8 cellular contexts compared by ENCODE assay signal in the genomic region with DNA sequence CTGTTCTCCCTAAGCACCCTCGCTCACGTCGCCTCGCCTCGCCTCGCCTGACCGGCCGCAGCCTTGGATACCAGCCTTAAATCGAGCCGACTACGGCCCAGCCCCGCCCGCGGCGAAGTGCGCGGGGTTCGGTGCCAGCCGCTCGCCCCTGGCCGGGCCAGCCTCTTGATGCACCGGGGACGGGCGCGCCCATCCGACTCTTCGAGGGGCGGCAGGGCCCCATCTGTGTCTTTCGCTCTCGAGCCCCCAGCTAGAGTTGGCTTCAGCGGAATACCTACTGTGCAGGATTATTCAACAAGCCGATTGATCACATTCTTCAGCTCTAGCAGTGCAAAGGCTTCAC. TPM values are rescaled to one million over a fixed set of nuclear protein-coding genes. Genes with fewer than 3 reads are reported as not detected.
DNase-seq lines count a peak whose midpoint lies in the region; ATAC-seq and TF ChIP-seq lines count a peak whose summit lies in the region.
"Not testable (repeated sequence)": the region's sequence is repeated elsewhere in the genome, so short reads cannot be mapped to it uniquely, and the experiment has no call there.

No MANE protein-coding gene starts in this region.

- intact Hi-C loops in colonic mucosa (cut with DNase I) = not testable (repeated sequence)
- intact Hi-C loops in ovary (cut with DNase I) (loop anchor here in 1 of 4 donors (10.0 kb wide), 1 partner anchor 208 kb away; a partner anchor contains a TSS), aorta (cut with DNase I) (loop anchor here in 1 of 2 donors (10.0 kb wide), 1 partner anchor 138 kb away; a partner anchor contains a TSS)

- not testable (repeated sequence) for H3K36me3 ChIP-seq in colonic mucosa; ovary; aorta (ENCODE audit: control insufficient read depth in 1 of 2, insufficient read depth in 2 of 2, low read length in 1 of 2)
- H3K36me3 ChIP-seq in iPS-20b (ENCODE audit: insufficient read depth, low read depth, low read length) = peaks cover 22% of the 10 kb centered on the region

- TF ChIP-seq CTCF in HL-60 (IDR thresholded peaks at IDR 0.05; ENCODE audit: insufficient read depth, low read length); colonic mucosa (IDR thresholded peaks at IDR 0.05); ovary (IDR thresholded peaks at IDR 0.05): not testable (repeated sequence)

- not testable (repeated sequence) for DNase-seq in HL-60 (ENCODE audit: low read depth in 1 of 2, low spot score in 1 of 2); colonic mucosa; ovary; aorta
- peak; percentile 6 to 7 for DNase-seq in activated CD4-positive, alpha-beta T cell treated with anti-CD3 and anti-CD28 coated beads for 24 hours (ENCODE audit: low read depth in 2 of 2)

- H3K27me3 ChIP-seq in HL-60 (ENCODE audit: insufficient read depth, poor library complexity, severe bottlenecking); colonic mucosa; iPS-20b (ENCODE audit: insufficient read depth, low read length); ovary; aorta (ENCODE audit: control insufficient read depth in 1 of 2, insufficient read depth in 2 of 2, low read length in 1 of 2): not testable (repeated sequence)

- H3K4me3 ChIP-seq in HL-60 (replicated peaks; ENCODE audit: insufficient read depth, low read length) (peak overlapping the region; percentile 52), colonic mucosa (peak overlapping the region; percentile 59), iPS-20b (ENCODE audit: low read length) (peak overlapping the region; percentile 63; the same call in 1 of the 2 replicates), ovary (peak overlapping the region; percentile 65), aorta (ENCODE audit: low read length in 2 of 2) (peak overlapping the region; percentile 1 to 15)

- ATAC-seq in GM18517 (IDR thresholded peaks at IDR 0.05; ENCODE audit: unreplicated experiment) (peak; percentile 36), HG02571 (IDR thresholded peaks at IDR 0.05; ENCODE audit: unreplicated experiment) (peak; percentile 28), aorta (ENCODE audit: low FRiP score) (peak; percentile 82)

- H3K9ac ChIP-seq in colonic mucosa (ENCODE audit: low read depth in 2 of 2, low read length in 2 of 2) (peak overlapping the region in 1 of 2 donors; percentile 69), iPS-20b (ENCODE audit: low read depth, low read length) (peak overlapping the region; percentile 35; the same call in 1 of the 2 replicates)

- H3K4me1 ChIP-seq in colonic mucosa; ovary (ENCODE audit: insufficient read depth): not testable (repeated sequence)
- H3K4me1 ChIP-seq in iPS-20b (ENCODE audit: insufficient read depth, low read length) (peaks cover 12% of the 10 kb centered on the region), aorta (ENCODE audit: control insufficient read depth in 1 of 2, insufficient read depth in 2 of 2, low read length in 2 of 2) (peaks cover 2 to 15% of the 10 kb centered on the region in 2 donors)

- not testable (repeated sequence) for TF ChIP-seq EP300 in ovary (IDR thresholded peaks at IDR 0.05)

- 0 to 1% (median 0%) methylated on average over 24 to 28 of the region's 32 CpGs for WGBS in ovary, 3 donors
- WGBS in aorta, 2 donors = 0 to 1% methylated on average over 18 to 32 of the region's 32 CpGs

- TF ChIP-seq POLR2A in ovary (IDR thresholded peaks at IDR 0.05) = not testable (repeated sequence)

- peak overlapping the region; percentile 82 for H3K27ac ChIP-seq in HL-60 (replicated peaks)
- peak overlapping the region; percentile 81 for H3K27ac ChIP-seq in colonic mucosa
- not testable (repeated sequence) for H3K27ac ChIP-seq in iPS-20b (ENCODE audit: low read length)
- peak overlapping the region; percentile 85 to 92 for H3K27ac ChIP-seq in ovary
- H3K27ac ChIP-seq in aorta (ENCODE audit: low read depth in 1 of 2, low read length in 2 of 2) = peak overlapping the region in 1 of 2 donors; percentile 60

- H3K9me3 ChIP-seq in colonic mucosa; iPS-20b (ENCODE audit: insufficient read depth, low read depth, low read length); ovary; aorta (ENCODE audit: control insufficient read depth, low read length): not testable (repeated sequence)

RNA-seq across cellular contexts. Expression of a gene that starts 0.8 kb away (rescaled TPM):
- total RNA-seq in colonic mucosa (10 to 100 TPM; 10.5 to 15.7 TPM), ovary (10 to 100 TPM in 5 of 7 donors, 1 to 10 TPM in 2; 7.7 to 18.4 (median 15.7) TPM), aorta (10 to 100 TPM; 15.7 to 17.3 TPM)
- polyA plus RNA-seq in ovary (10 to 100 TPM in 1 of 2 donors, 1 to 10 TPM in 1; 8.9 to 18.8 TPM), aorta (1 to 10 TPM; 3.5 to 8.2 TPM)

RNA-seq across cellular contexts. Expression of a gene that starts 28.6 kb away (rescaled TPM):
- total RNA-seq in colonic mucosa = 10 to 100 TPM; 23.5 to 32.7 TPM
- 10 to 100 TPM in 5 of 7 donors, 1 to 10 TPM in 2; 8.0 to 31.2 (median 26.3) TPM for total RNA-seq in ovary
- 10 to 100 TPM; 13.1 to 32.5 TPM for polyA plus RNA-seq in ovary
- 10 to 100 TPM; 18.5 TPM for total RNA-seq in aorta
- 1 to 10 TPM; 7.9 to 9.0 TPM for polyA plus RNA-seq in aorta

Comparison
In these comparisons a context has a peak if more than half of its experiments do, and no peak if none do; other contexts are left out.
1. ATAC-seq: peak in every context shown above with its lines; median percentile 82 in aorta; 36 in GM18517; 28 in HG02571.
2. H3K4me3 ChIP-seq: peak in every context shown above with its lines; median percentile 65 in ovary; 63 in iPS-20b; 59 in colonic mucosa; 52 in HL-60; 8 in aorta.